Comparison of ENCODE assay signal across 16 cellular contexts in genomic region chr4:61520688-61521160, GRCh38.
DNase-seq lines count a peak whose midpoint lies in the region; ATAC-seq and TF ChIP-seq lines count a peak whose summit lies in the region.
"Had no signal": no experiment of that assay in that cellular context is flagged by ENCODE, and none has a peak within 500 bp of the region (broad histone marks: within the 10 kb centered on the region; RNA-seq: fewer than 3 reads in every experiment).

No MANE protein-coding gene starts in this region.

- DNase-seq in NCI-H345 (lab: John Stamatoyannopoulos, UW) (peak; percentile 12), NCI-H345 treated with DMSO at 0.1 percent for 48 hours (lab: John Stamatoyannopoulos, UW; ENCODE audit: unreplicated experiment) (no peak), NCI-H226 (peak; percentile 64), fibroblast of mammary gland (ENCODE audit: low read depth) (peak; percentile 16), skeletal muscle cell (ENCODE audit: low read depth) (peak; percentile 36), omental fat pad (ENCODE audit: low spot score) (no peak), NCI-H1092 treated with DMSO at 0.1 percent for 48 hours (lab: John Stamatoyannopoulos, UW) (no peak), dermis blood vessel endothelial cell (no peak)
- DNase-seq: dorsolateral prefrontal cortex, HFFc6, left ventricle myocardium inferior, NCI-H510A treated with DMSO at 0.1 percent for 48 hours, occipital lobe, Right ventricle myocardium superior had no signal

- H3K4me3 ChIP-seq in fibroblast of mammary gland (ENCODE audit: control insufficient read depth, low read depth, low read length) (no peak overlapping the region), skeletal muscle cell (ENCODE audit: low read depth, low read length) (no peak overlapping the region)
- H3K4me3 ChIP-seq: dorsolateral prefrontal cortex, GM12878, left ventricle myocardium inferior, vagina had no signal

- no peak for ATAC-seq in omental fat pad (ENCODE audit: low FRiP score)
- ATAC-seq: GM12878 had no signal

- TF ChIP-seq CTCF in fibroblast of mammary gland (conservative IDR thresholded peaks at IDR 0.05; ENCODE audit: control insufficient read depth, insufficient read depth, low read depth, low read length), result no peak
- no peak for TF ChIP-seq CTCF in omental fat pad (IDR thresholded peaks at IDR 0.05)

Comparison
In these comparisons a context has a peak if more than half of its experiments do, and no peak if none do; other contexts are left out.
1. DNase-seq: peak in NCI-H345 (single experiment), NCI-H226 (single experiment), fibroblast of mammary gland (single experiment) and skeletal muscle cell (single experiment); none in NCI-H345 treated with DMSO at 0.1 percent for 48 hours (single experiment), omental fat pad (single experiment), NCI-H1092 treated with DMSO at 0.1 percent for 48 hours (single experiment) and dermis blood vessel endothelial cell (single experiment).